16 cellular contexts compared by ENCODE assay signal in the genomic region with DNA sequence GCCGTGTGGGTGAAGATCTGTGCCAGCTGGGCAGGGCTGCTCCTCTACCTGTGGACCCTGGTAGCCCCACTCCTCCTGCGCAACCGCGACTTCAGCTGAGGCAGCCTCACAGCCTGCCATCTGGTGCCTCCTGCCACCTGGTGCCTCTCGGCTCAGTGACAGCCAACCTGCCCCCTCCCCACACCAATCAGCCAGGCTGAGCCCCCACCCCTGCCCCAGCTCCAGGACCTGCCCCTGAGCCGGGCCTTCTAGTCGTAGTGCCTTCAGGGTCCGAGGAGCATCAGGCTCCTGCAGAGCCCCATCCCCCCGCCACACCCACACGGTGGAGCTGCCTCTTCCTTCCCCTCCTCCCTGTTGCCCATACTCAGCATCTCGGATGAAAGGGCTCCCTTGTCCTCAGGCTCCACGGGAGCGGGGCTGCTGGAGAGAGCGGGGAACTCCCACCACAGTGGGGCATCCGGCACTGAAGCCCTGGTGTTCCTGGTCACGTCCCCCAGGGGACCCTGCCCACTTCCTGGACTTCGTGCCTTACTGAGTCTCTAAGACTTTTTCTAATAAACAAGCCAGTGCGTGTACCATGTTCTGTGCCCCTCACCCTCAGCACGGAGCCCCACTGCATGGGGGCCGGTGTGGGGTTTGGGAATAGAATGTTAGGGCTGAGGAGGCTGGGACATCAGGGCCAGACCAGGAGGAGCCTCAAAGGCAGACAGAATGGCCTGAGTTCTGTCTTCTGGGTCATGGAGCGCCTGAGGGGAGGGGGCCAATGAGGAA. TPM values are rescaled to one million over a fixed set of nuclear protein-coding genes. Genes with fewer than 3 reads are reported as not detected.
DNase-seq lines count a peak whose midpoint lies in the region; ATAC-seq, FAIRE-seq and TF ChIP-seq lines count a peak whose summit lies in the region.
"Had no signal": no experiment of that assay in that cellular context is flagged by ENCODE, and none has a peak within 500 bp of the region (broad histone marks: within the 10 kb centered on the region; RNA-seq: fewer than 3 reads in every experiment).

No MANE protein-coding gene starts in this region.

- H3K4me1 Mint-ChIP-seq in stimulated activated effector memory CD8-positive, alpha-beta T cell treated with anti-CD3 and anti-CD28 coated beads, Interleukin-12 subunit alpha, Interleukin-12 subunit beta, amount 100 ng/mL, for 72 hours: no peaks in the 10 kb centered on the region
- H3K4me1 Mint-ChIP-seq in activated T-cell treated with anti-CD3 and anti-CD28 coated beads, Interleukin-2, amount 50 U/mL, for 72 hours (ENCODE audit: low read depth): no peaks in the 10 kb centered on the region
- H3K4me1 Mint-ChIP-seq: activated CD4-positive, alpha-beta memory T cell treated with anti-CD3 and anti-CD28 coated beads, Interleukin-2, amount 10 ng/mL, durations not matched to agents 7 days and 5 days; activated T-helper 17 cell treated with anti-CD3 and anti-CD28 coated beads, Interleukin-2, amount 50 U/mL, for 72 hours had no signal

- no peak overlapping the region for H3K4me3 ChIP-seq in H7 (ENCODE audit: insufficient read depth, low read depth, low read length)
- no peak overlapping the region for H3K4me3 ChIP-seq in keratinocyte (ENCODE audit: control insufficient read depth in 2 of 3, extremely low read depth in 1 of 3, insufficient read depth in 2 of 3, low read depth in 1 of 3, low read length in 3 of 3)
- H3K4me3 ChIP-seq: coronary artery, heart left ventricle, SK-N-MC had no signal

- H3K27me3 Mint-ChIP-seq in activated T-cell treated with anti-CD3 and anti-CD28 coated beads, Interleukin-2, amount 50 U/mL, for 72 hours (ENCODE audit: low read depth): no peaks in the 10 kb centered on the region
- H3K27me3 Mint-ChIP-seq: activated CD4-positive, alpha-beta memory T cell treated with anti-CD3 and anti-CD28 coated beads, Interleukin-2, amount 10 ng/mL, durations not matched to agents 7 days and 5 days had no signal

- peak; percentile 2 for ATAC-seq in stimulated activated effector memory CD8-positive, alpha-beta T cell treated with anti-CD3 and anti-CD28 coated beads, Interleukin-12 subunit alpha, Interleukin-12 subunit beta, amount 100 ng/mL, for 72 hours
- ATAC-seq in HG02763 (IDR thresholded peaks at IDR 0.05; ENCODE audit: unreplicated experiment): no peak
- ATAC-seq in activated T-cell treated with anti-CD3 and anti-CD28 coated beads, Interleukin-2, amount 50 U/mL, for 72 hours (replicated peaks in 1 of 2): no peak

- peaks cover 15% of the 10 kb centered on the region for H4K20me1 ChIP-seq in keratinocyte (ENCODE audit: control insufficient read depth, extremely low read depth, insufficient read depth, low read length)

- H2AFZ ChIP-seq in keratinocyte (ENCODE audit: control insufficient read depth, low read length): no peak overlapping the region

- H3K9me1 ChIP-seq in keratinocyte (ENCODE audit: control insufficient read depth, extremely low read depth, insufficient read depth, low read length): peaks cover 3% of the 10 kb centered on the region

- TF ChIP-seq CTCF in RWPE1 (conservative IDR thresholded peaks at IDR 0.05; ENCODE audit: low read depth): no peak
- no peak for TF ChIP-seq CTCF in keratinocyte (optimal IDR thresholded peaks at IDR 0.05 in 1 of 3, IDR thresholded peaks at IDR 0.05 in 1 of 3, conservative IDR thresholded peaks at IDR 0.05 in 1 of 3; ENCODE audit: extremely low read depth in 1 of 3, insufficient read depth in 2 of 3, low read length in 3 of 3)

- H3K79me2 ChIP-seq in keratinocyte (ENCODE audit: control insufficient read depth, insufficient read depth, low read length): no peaks in the 10 kb centered on the region

- no peak overlapping the region for H3K9ac ChIP-seq in keratinocyte (ENCODE audit: control insufficient read depth, extremely low read depth, insufficient read depth, low read length)

- no peaks in the 10 kb centered on the region; the same call in 1 of the 2 replicates for H3K36me3 ChIP-seq in H7 (replicated peaks; ENCODE audit: control insufficient read depth, insufficient read depth, low read length)
- peaks cover 32 to 43% of the 10 kb centered on the region in 2 experiments for H3K36me3 ChIP-seq in keratinocyte (ENCODE audit: control insufficient read depth in 2 of 2, extremely low read depth in 1 of 2, insufficient read depth in 2 of 2, low read length in 2 of 2)
- H3K36me3 ChIP-seq: heart left ventricle had no signal

- H3K27ac Mint-ChIP-seq in stimulated activated effector memory CD8-positive, alpha-beta T cell treated with anti-CD3 and anti-CD28 coated beads, Interleukin-12 subunit alpha, Interleukin-12 subunit beta, amount 100 ng/mL, for 72 hours: no peak overlapping the region
- no peak overlapping the region for H3K27ac Mint-ChIP-seq in activated T-cell treated with anti-CD3 and anti-CD28 coated beads, Interleukin-2, amount 50 U/mL, for 72 hours
- H3K27ac Mint-ChIP-seq: activated CD4-positive, alpha-beta memory T cell treated with anti-CD3 and anti-CD28 coated beads, Interleukin-2, amount 10 ng/mL, durations not matched to agents 7 days and 5 days; activated T-helper 17 cell treated with anti-CD3 and anti-CD28 coated beads, Interleukin-2, amount 50 U/mL, for 72 hours had no signal

- H3K27ac ChIP-seq in RWPE1 (peak overlapping the region; percentile 78), keratinocyte (ENCODE audit: control insufficient read depth, insufficient read depth, low read length) (peak overlapping the region; percentile 36)
- H3K27ac ChIP-seq: coronary artery, heart left ventricle, SK-N-MC had no signal

- H3K9me3 Mint-ChIP-seq in stimulated activated effector memory CD8-positive, alpha-beta T cell treated with anti-CD3 and anti-CD28 coated beads, Interleukin-12 subunit alpha, Interleukin-12 subunit beta, amount 100 ng/mL, for 72 hours: no peaks in the 10 kb centered on the region
- no peaks in the 10 kb centered on the region for H3K9me3 Mint-ChIP-seq in activated T-cell treated with anti-CD3 and anti-CD28 coated beads, Interleukin-2, amount 50 U/mL, for 72 hours
- H3K9me3 Mint-ChIP-seq: activated CD4-positive, alpha-beta memory T cell treated with anti-CD3 and anti-CD28 coated beads, Interleukin-2, amount 10 ng/mL, durations not matched to agents 7 days and 5 days; activated T-helper 17 cell treated with anti-CD3 and anti-CD28 coated beads, Interleukin-2, amount 50 U/mL, for 72 hours had no signal

- no peaks in the 10 kb centered on the region for H3K36me3 Mint-ChIP-seq in stimulated activated effector memory CD8-positive, alpha-beta T cell treated with anti-CD3 and anti-CD28 coated beads, Interleukin-12 subunit alpha, Interleukin-12 subunit beta, amount 100 ng/mL, for 72 hours
- H3K36me3 Mint-ChIP-seq in activated T-cell treated with anti-CD3 and anti-CD28 coated beads, Interleukin-2, amount 50 U/mL, for 72 hours (ENCODE audit: insufficient read depth in 2 of 2): no peaks in the 10 kb centered on the region

- H3K4me2 ChIP-seq in keratinocyte (ENCODE audit: control insufficient read depth, extremely low read depth, insufficient read depth, low read depth, low read length): no peak overlapping the region

- H3K27me3 ChIP-seq in H7 (ENCODE audit: control insufficient read depth, insufficient read depth, low read length) (no peaks in the 10 kb centered on the region), keratinocyte (ENCODE audit: control insufficient read depth, extremely low read depth, insufficient read depth, low read length) (no peaks in the 10 kb centered on the region)
- H3K27me3 ChIP-seq: heart left ventricle had no signal

- POLR2A ChIA-PET in RWPE1 (lab: Yijun Ruan, JAX; ENCODE audit: low non-redundant PET): no interaction called here

- dilution Hi-C loops in keratinocyte (cut with MboI; ENCODE audit: extremely low pct_ligation_motif_present, low sequenced_read_pairs): no loop called here

- no peak for FAIRE-seq in keratinocyte (lab: Jason Lieb, UNC)

- H3K4me3 Mint-ChIP-seq in stimulated activated effector memory CD8-positive, alpha-beta T cell treated with anti-CD3 and anti-CD28 coated beads, Interleukin-12 subunit alpha, Interleukin-12 subunit beta, amount 100 ng/mL, for 72 hours: no peak overlapping the region
- no peak overlapping the region for H3K4me3 Mint-ChIP-seq in activated T-cell treated with anti-CD3 and anti-CD28 coated beads, Interleukin-2, amount 50 U/mL, for 72 hours
- H3K4me3 Mint-ChIP-seq: activated CD4-positive, alpha-beta memory T cell treated with anti-CD3 and anti-CD28 coated beads, Interleukin-2, amount 10 ng/mL, durations not matched to agents 7 days and 5 days; activated T-helper 17 cell treated with anti-CD3 and anti-CD28 coated beads, Interleukin-2, amount 50 U/mL, for 72 hours had no signal

- H3K4me1 ChIP-seq in keratinocyte (ENCODE audit: control insufficient read depth, extremely low read depth, insufficient read depth, low read length): peaks cover 19% of the 10 kb centered on the region
- H3K4me1 ChIP-seq: heart left ventricle had no signal

- CTCF ChIA-PET in RWPE1 (lab: Yijun Ruan, JAX): interaction anchor here (0.5 to 1.5 kb wide), 3 partner anchors 66 to 248 kb away, joined by 3 to 6 read pairs (median 5); no protein-coding TSS in a partner anchor

- DNase-seq in H7: peak; percentile 85
- no peak for DNase-seq in RWPE1 (ENCODE audit: low spot score)
- DNase-seq in keratinocyte (ENCODE audit: low read depth, low spot score): no peak
- no peak for DNase-seq in stimulated activated effector memory CD8-positive, alpha-beta T cell treated with anti-CD3 and anti-CD28 coated beads, Interleukin-12 subunit alpha, Interleukin-12 subunit beta, amount 100 ng/mL, for 72 hours (ENCODE audit: low spot score in 2 of 2)
- DNase-seq in CD1c-positive myeloid dendritic cell (ENCODE audit: extremely low spot score): no peak
- no peak for DNase-seq in activated T-cell treated with anti-CD3 and anti-CD28 coated beads, Interleukin-2, amount 50 U/mL, for 72 hours
- DNase-seq: activated CD4-positive, alpha-beta memory T cell treated with anti-CD3 and anti-CD28 coated beads, Interleukin-2, amount 10 ng/mL, durations not matched to agents 7 days and 5 days; DMS79; heart left ventricle; kidney glomerular epithelial cell; NCI-H446 treated with DMSO at 0.1 percent for 48 hours; stimulated activated CD4-positive, alpha-beta T cell treated with anti-CD3 and anti-CD28 coated beads, Interleukin-15, amount 100 ng/mL, for 24 hours had no signal

- H3K9me3 ChIP-seq in keratinocyte (ENCODE audit: control insufficient read depth, low read depth, low read length): no peaks in the 10 kb centered on the region
- H3K9me3 ChIP-seq: heart left ventricle had no signal

RNA-seq across cellular contexts. Expression of a gene that starts 21.3 kb away (rescaled TPM):
- 39.2 and 40.0 TPM in 2 replicates for total RNA-seq in H7 (2014; rRNA removed; shearing (Covaris generic))
- polyA plus RNA-seq in keratinocyte: 171 to 534 TPM (median 254 TPM) in 3 replicates
- 42.6 TPM for polyA plus RNA-seq in keratinocyte (2011; ENCODE audit: low read depth)
- polyA plus RNA-seq in keratinocyte (2011; cell fraction: cytosol; rRNA removed): 289 and 579 TPM in 2 replicates
- polyA plus RNA-seq in keratinocyte (2011; cell fraction: nucleus; rRNA removed): 282 and 353 TPM in 2 replicates
- polyA plus RNA-seq in keratinocyte (2012; ENCODE audit: low replicate concordance): 278 and 559 TPM in 2 replicates
- polyA minus RNA-seq in keratinocyte: 278 to 1,146 TPM (median 422 TPM) in 3 replicates
- polyA minus RNA-seq in keratinocyte (2011; cell fraction: cytosol; rRNA and poly(A)+ RNA removed): 637 TPM
- 159 and 168 TPM in 2 replicates for polyA minus RNA-seq in keratinocyte (2011; cell fraction: nucleus; rRNA and poly(A)+ RNA removed)
- under 1 TPM; 0.23 to 0.31 TPM for total RNA-seq in activated T-cell treated with anti-CD3 and anti-CD28 coated beads, Interleukin-2, amount 50 U/mL, for 72 hours

Comparison
In these comparisons a context has a peak if more than half of its experiments do, and no peak if none do; other contexts are left out.
1. RNA of a gene that starts 21.3 kb away (total RNA-seq): 39.2 to 40.0 TPM in H7; 0.23 to 0.31 TPM in activated T-cell treated with anti-CD3 and anti-CD28 coated beads, Interleukin-2, amount 50 U/mL, for 72 hours; every median in the first group is over 10 times any median in the second.